2 cellular contexts compared by ENCODE assay signal in the genomic region with DNA sequence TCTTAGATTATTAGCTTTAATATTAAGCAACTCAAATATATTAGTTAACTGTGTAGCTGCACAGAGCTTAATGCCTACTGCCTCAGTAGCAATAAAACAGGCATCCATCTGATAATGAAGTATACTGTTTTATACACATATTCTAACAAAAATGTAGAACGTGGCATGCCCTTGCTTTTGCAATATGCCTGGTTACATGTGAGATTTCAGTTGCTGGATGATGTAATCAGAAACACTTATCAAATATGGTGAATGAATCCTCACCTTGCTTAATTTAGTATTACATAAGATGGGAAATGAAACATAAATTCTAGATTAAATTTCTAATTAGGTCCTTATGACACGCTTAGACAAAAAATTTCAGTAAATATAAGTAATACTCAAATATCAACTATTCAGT.
TF ChIP-seq lines count a peak whose summit lies in the region.

No MANE protein-coding gene starts in this region.

TF ChIP-seq in A549, 52 proteins besides CTCF, POLR2A, EP300 and RAD21:
- TF ChIP-seq ZSCAN20 (CRISPR knock-in tag; IDR thresholded peaks at IDR 0.05) (no peak), GATA3 (IDR thresholded peaks at IDR 0.05; ENCODE audit: borderline replicate concordance) (no peak), FOXS1 (CRISPR knock-in tag; IDR thresholded peaks at IDR 0.05) (no peak), EHMT2 (IDR thresholded peaks at IDR 0.05; ENCODE audit: low read depth) (no peak), HOXB13 (CRISPR knock-in tag; IDR thresholded peaks at IDR 0.05; ENCODE audit: low read depth) (no peak), ZC3H11A (IDR thresholded peaks at IDR 0.05) (no peak), FOSB (CRISPR knock-in tag; IDR thresholded peaks at IDR 0.05) (no peak), HEYL (CRISPR knock-in tag; IDR thresholded peaks at IDR 0.05) (no peak), POLR2AphosphoS2 (conservative IDR thresholded peaks at IDR 0.05; ENCODE audit: low read length) (no peak), MAZ (IDR thresholded peaks at IDR 0.05; ENCODE audit: borderline replicate concordance, low read depth, low read length) (no peak), RNF2 (IDR thresholded peaks at IDR 0.05; ENCODE audit: borderline replicate concordance, low read depth) (no peak), NFE2L2 (conservative IDR thresholded peaks at IDR 0.05; ENCODE audit: low read length) (no peak), JUNB (IDR thresholded peaks at IDR 0.05) (no peak), ZFP36 (IDR thresholded peaks at IDR 0.05; ENCODE audit: borderline replicate concordance, partially characterized antibody) (no peak), TFCP2L1 (CRISPR knock-in tag; IDR thresholded peaks at IDR 0.05) (no peak), BHLHE40 (IDR thresholded peaks at IDR 0.05; ENCODE audit: low read depth, low read length) (no peak), KDM1A (IDR thresholded peaks at IDR 0.05; ENCODE audit: low read depth) (no peak)
- TF ChIP-seq, protein P1, sequence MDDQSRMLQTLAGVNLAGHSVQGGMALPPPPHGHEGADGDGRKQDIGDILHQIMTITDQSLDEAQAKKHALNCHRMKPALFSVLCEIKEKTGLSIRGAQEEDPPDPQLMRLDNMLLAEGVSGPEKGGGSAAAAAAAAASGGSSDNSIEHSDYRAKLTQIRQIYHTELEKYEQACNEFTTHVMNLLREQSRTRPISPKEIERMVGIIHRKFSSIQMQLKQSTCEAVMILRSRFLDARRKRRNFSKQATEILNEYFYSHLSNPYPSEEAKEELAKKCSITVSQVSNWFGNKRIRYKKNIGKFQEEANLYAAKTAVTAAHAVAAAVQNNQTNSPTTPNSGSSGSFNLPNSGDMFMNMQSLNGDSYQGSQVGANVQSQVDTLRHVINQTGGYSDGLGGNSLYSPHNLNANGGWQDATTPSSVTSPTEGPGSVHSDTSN (IDR thresholded peaks at IDR 0.05): no peak
- TF ChIP-seq, protein P2, sequence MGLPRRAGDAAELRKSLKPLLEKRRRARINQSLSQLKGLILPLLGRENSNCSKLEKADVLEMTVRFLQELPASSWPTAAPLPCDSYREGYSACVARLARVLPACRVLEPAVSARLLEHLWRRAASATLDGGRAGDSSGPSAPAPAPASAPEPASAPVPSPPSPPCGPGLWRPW (IDR thresholded peaks at IDR 0.05): no peak

TF ChIP-seq in IMR-90, 13 proteins besides CTCF, POLR2A, EP300 and RAD21:
- TF ChIP-seq CEBPB (IDR thresholded peaks at IDR 0.05; ENCODE audit: low read depth, low read length) (peak; percentile 73), BHLHE40 (IDR thresholded peaks at IDR 0.05; ENCODE audit: low read depth, low read length) (no peak), MXI1 (IDR thresholded peaks at IDR 0.05; ENCODE audit: borderline replicate concordance, low read depth, low read length) (no peak)
